Comparison of ENCODE assay signal across 24 cellular contexts in the genomic region with DNA sequence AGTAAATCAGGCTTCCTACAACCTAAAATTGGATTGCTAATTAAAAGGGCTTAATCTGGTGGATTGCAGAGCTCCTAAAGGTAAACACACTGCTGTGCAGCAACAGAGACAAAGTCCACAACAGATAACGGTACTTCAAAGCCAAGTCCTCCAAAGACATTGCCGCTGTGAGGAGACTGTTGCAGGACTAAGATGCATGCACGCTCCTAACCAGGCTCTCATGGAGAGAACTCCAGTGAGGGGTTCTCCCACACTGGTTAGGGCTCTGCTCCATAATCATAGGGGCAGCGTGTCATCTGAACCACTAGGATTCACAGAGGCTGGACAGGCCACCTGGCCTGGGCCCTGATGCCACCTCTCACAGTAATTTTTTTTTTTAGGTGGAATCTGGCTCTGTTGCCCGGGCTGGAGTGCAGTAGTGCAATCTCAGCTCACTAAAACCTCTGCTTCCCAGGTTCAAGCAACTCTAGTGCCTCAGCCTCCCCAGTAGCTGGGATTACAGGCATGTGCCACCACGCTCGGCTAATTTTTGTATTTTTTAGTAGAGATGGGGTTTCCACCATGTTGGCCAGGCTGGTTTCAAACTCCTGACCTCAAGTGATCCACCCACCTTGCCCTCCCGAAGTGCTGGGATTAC.
"Had no signal": no experiment of that assay in that cellular context is flagged by ENCODE, and none has a peak within 500 bp of the region (broad histone marks: within the 10 kb centered on the region; RNA-seq: fewer than 3 reads in every experiment).

No MANE protein-coding gene starts in this region.

- H3K36me3 ChIP-seq: vagina had no signal

- H3K4me1 Mint-ChIP-seq: activated CD4-positive, alpha-beta T cell treated with anti-CD3 and anti-CD28 coated beads, Interleukin-2, amount 10 ng/mL, durations not matched to agents 7 days and 5 days; activated naive CD4-positive, alpha-beta T cell treated with anti-CD3 and anti-CD28 coated beads, Interleukin-2, amount 10 ng/mL, durations not matched to agents 7 days and 5 days had no signal

- H3K4me3 Mint-ChIP-seq: activated CD4-positive, alpha-beta T cell treated with anti-CD3 and anti-CD28 coated beads, Interleukin-2, amount 10 ng/mL, durations not matched to agents 7 days and 5 days; activated CD8-positive, alpha-beta memory T cell treated with anti-CD3 and anti-CD28 coated beads, Interleukin-2, amount 10 ng/mL, durations not matched to agents 7 days and 5 days; activated CD8-positive, alpha-beta T cell treated with anti-CD3 and anti-CD28 coated beads for 36 hours; activated naive CD4-positive, alpha-beta T cell treated with anti-CD3 and anti-CD28 coated beads, Interleukin-2, amount 10 ng/mL, durations not matched to agents 7 days and 5 days; activated naive CD8-positive, alpha-beta T cell treated with anti-CD3 and anti-CD28 coated beads, Interleukin-2, amount 50 U/mL, for 24 hours; brain; nephron progenitor cell; stimulated activated naive B cell treated with anti-CD40 and anti-IgM and Interleukin-4, amounts not matched to agents 10 μg/mL and 1 μg/mL and 100 μg/mL, for 72 hours; T-helper 1 cell treated with Interleukin-12 subunit alpha and Interleukin-12 subunit beta and Interleukin-4 antibody, amounts not matched to agents 30 μg/mL and 1 μg/mL, for 36 hours had no signal

- DNase-seq: activated CD4-positive, alpha-beta T cell treated with anti-CD3 and anti-CD28 coated beads, Interleukin-2, amount 10 ng/mL, durations not matched to agents 7 days and 5 days; activated CD8-positive, alpha-beta memory T cell treated with anti-CD3 and anti-CD28 coated beads, Interleukin-2, amount 10 ng/mL, durations not matched to agents 7 days and 5 days; activated CD8-positive, alpha-beta T cell treated with anti-CD3 and anti-CD28 coated beads for 36 hours; activated effector memory CD4-positive, alpha-beta T cell treated with anti-CD3 and anti-CD28 coated beads, Interleukin-2, amount 50 U/mL, for 16 hours; activated naive CD4-positive, alpha-beta T cell treated with anti-CD3 and anti-CD28 coated beads, Interleukin-2, amount 10 ng/mL, durations not matched to agents 7 days and 5 days; activated naive CD8-positive, alpha-beta T cell treated with anti-CD3 and anti-CD28 coated beads, Interleukin-2, amount 50 U/mL, for 24 hours; activated T-cell treated with anti-CD3 and anti-CD28 coated beads for 4 hours; anterior cingulate cortex; kidney; left lung; mammary epithelial cell; nephron progenitor cell; occipital lobe; stimulated activated CD4-positive, alpha-beta T cell treated with anti-CD3 and anti-CD28 coated beads, Interleukin-15, amount 100 ng/mL, for 24 hours; stimulated activated CD8-positive, alpha-beta memory T cell treated with anti-CD3 and anti-CD28 coated beads, Interleukin-4, amount 100 ng/mL, for 48 hours; stimulated activated naive B cell treated with anti-CD40 and anti-IgM and Interleukin-4, amounts not matched to agents 10 μg/mL and 1 μg/mL and 100 μg/mL, for 72 hours; testis; trophoblast cell had no signal

- H3K27me3 ChIP-seq: heart left ventricle, left lung, testis, vagina had no signal

- H3K4me2 ChIP-seq: smooth muscle cell had no signal

- H3K36me3 Mint-ChIP-seq: activated naive CD4-positive, alpha-beta T cell treated with anti-CD3 and anti-CD28 coated beads, Interleukin-2, amount 10 ng/mL, durations not matched to agents 7 days and 5 days had no signal

- H3K27ac Mint-ChIP-seq: activated CD4-positive, alpha-beta T cell treated with anti-CD3 and anti-CD28 coated beads, Interleukin-2, amount 10 ng/mL, durations not matched to agents 7 days and 5 days; activated CD8-positive, alpha-beta memory T cell treated with anti-CD3 and anti-CD28 coated beads, Interleukin-2, amount 10 ng/mL, durations not matched to agents 7 days and 5 days; activated CD8-positive, alpha-beta T cell treated with anti-CD3 and anti-CD28 coated beads for 36 hours; activated naive CD4-positive, alpha-beta T cell treated with anti-CD3 and anti-CD28 coated beads, Interleukin-2, amount 10 ng/mL, durations not matched to agents 7 days and 5 days; activated naive CD8-positive, alpha-beta T cell treated with anti-CD3 and anti-CD28 coated beads, Interleukin-2, amount 50 U/mL, for 24 hours; brain; nephron progenitor cell; stimulated activated naive B cell treated with anti-CD40 and anti-IgM and Interleukin-4, amounts not matched to agents 10 μg/mL and 1 μg/mL and 100 μg/mL, for 72 hours; T-helper 1 cell treated with Interleukin-12 subunit alpha and Interleukin-12 subunit beta and Interleukin-4 antibody, amounts not matched to agents 30 μg/mL and 1 μg/mL, for 36 hours had no signal

- H3K27ac ChIP-seq: heart left ventricle, left lung, testis, vagina had no signal

- H3K9me3 Mint-ChIP-seq: activated CD4-positive, alpha-beta T cell treated with anti-CD3 and anti-CD28 coated beads, Interleukin-2, amount 10 ng/mL, durations not matched to agents 7 days and 5 days; activated CD8-positive, alpha-beta T cell treated with anti-CD3 and anti-CD28 coated beads for 36 hours; activated naive CD4-positive, alpha-beta T cell treated with anti-CD3 and anti-CD28 coated beads, Interleukin-2, amount 10 ng/mL, durations not matched to agents 7 days and 5 days; activated naive CD8-positive, alpha-beta T cell treated with anti-CD3 and anti-CD28 coated beads, Interleukin-2, amount 50 U/mL, for 24 hours; brain; nephron progenitor cell; stimulated activated naive B cell treated with anti-CD40 and anti-IgM and Interleukin-4, amounts not matched to agents 10 μg/mL and 1 μg/mL and 100 μg/mL, for 72 hours; T-helper 1 cell treated with Interleukin-12 subunit alpha and Interleukin-12 subunit beta and Interleukin-4 antibody, amounts not matched to agents 30 μg/mL and 1 μg/mL, for 36 hours had no signal

- H3K4me3 ChIP-seq: heart left ventricle, left lung, smooth muscle cell, testis, vagina had no signal

- H3K27me3 Mint-ChIP-seq: activated CD4-positive, alpha-beta T cell treated with anti-CD3 and anti-CD28 coated beads, Interleukin-2, amount 10 ng/mL, durations not matched to agents 7 days and 5 days; activated CD8-positive, alpha-beta memory T cell treated with anti-CD3 and anti-CD28 coated beads, Interleukin-2, amount 10 ng/mL, durations not matched to agents 7 days and 5 days; activated CD8-positive, alpha-beta T cell treated with anti-CD3 and anti-CD28 coated beads for 36 hours; activated naive CD4-positive, alpha-beta T cell treated with anti-CD3 and anti-CD28 coated beads, Interleukin-2, amount 10 ng/mL, durations not matched to agents 7 days and 5 days; activated naive CD8-positive, alpha-beta T cell treated with anti-CD3 and anti-CD28 coated beads, Interleukin-2, amount 50 U/mL, for 24 hours; brain; stimulated activated naive B cell treated with anti-CD40 and anti-IgM and Interleukin-4, amounts not matched to agents 10 μg/mL and 1 μg/mL and 100 μg/mL, for 72 hours had no signal

- H3K9me3 ChIP-seq: heart left ventricle, left lung, testis, vagina had no signal

- ATAC-seq: activated CD8-positive, alpha-beta memory T cell treated with anti-CD3 and anti-CD28 coated beads, Interleukin-2, amount 10 ng/mL, durations not matched to agents 7 days and 5 days; activated CD8-positive, alpha-beta T cell treated with anti-CD3 and anti-CD28 coated beads for 36 hours; activated naive CD8-positive, alpha-beta T cell treated with anti-CD3 and anti-CD28 coated beads, Interleukin-2, amount 50 U/mL, for 24 hours; heart left ventricle; sciatic nerve; stimulated activated naive B cell treated with anti-CD40 and anti-IgM and Interleukin-4, amounts not matched to agents 10 μg/mL and 1 μg/mL and 100 μg/mL, for 72 hours had no signal
